In the genomic region with DNA sequence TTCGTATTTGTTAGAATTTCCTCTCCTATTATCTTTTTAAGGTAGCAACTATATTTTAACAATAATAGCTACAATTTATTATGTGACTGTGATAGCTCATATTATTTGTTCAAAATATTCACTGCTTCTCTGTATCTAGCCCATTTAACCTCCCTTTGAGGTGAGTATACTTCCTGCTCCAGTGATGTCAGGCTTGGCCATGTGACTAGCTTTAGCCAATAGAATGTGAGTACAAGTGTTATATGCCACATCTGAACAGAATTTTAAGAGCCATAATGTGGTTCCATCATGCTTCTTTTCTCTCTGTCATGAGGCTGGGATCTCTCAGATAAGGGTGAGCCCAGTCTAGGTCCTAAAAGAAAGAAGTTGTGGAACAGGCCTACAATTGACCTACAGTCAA, we compare ENCODE assay signal across 24 cellular contexts.
"Had no signal": no experiment of that assay in that cellular context is flagged by ENCODE, and none has a peak within 500 bp of the region (broad histone marks: within the 10 kb centered on the region; RNA-seq: fewer than 3 reads in every experiment).

No MANE protein-coding gene starts in this region.

- H3K9me3 ChIP-seq: prostate gland, spleen, testis, tibial nerve had no signal

- H3K9ac ChIP-seq: parathyroid adenoma had no signal

- H2AFZ ChIP-seq: hepatocyte, parathyroid adenoma had no signal

- H3K27ac ChIP-seq: coronary artery, hepatocyte, parathyroid adenoma, prostate gland, spleen, testis, tibial nerve had no signal

- ATAC-seq: left colon; left ventricle myocardium superior; natural killer cell treated with Interleukin-12 subunit alpha and Interleukin-12 subunit beta and Interleukin-15 and Interleukin-18, amount 100 ng/mL, for 72 hours; sciatic nerve; stimulated activated memory B cell treated with anti-CD40 and anti-IgM and Interleukin-4, amounts not matched to agents 10 μg/mL and 1 μg/mL and 100 μg/mL, for 72 hours; stimulated activated naive CD8-positive, alpha-beta T cell treated with anti-CD3 and anti-CD28 coated beads, Interleukin-15, amount 100 ng/mL, for 72 hours had no signal

- H3K27me3 ChIP-seq: hepatocyte, spleen, testis, tibial nerve had no signal

- H3K4me3 ChIP-seq: coronary artery, hepatocyte, prostate gland, spleen, testis, tibial nerve had no signal

- H3K79me2 ChIP-seq: hepatocyte, parathyroid adenoma had no signal

- DNase-seq: effector CD4-positive, alpha-beta T cell; endodermal cell; foreskin melanocyte; head of caudate nucleus; left colon; left ventricle myocardium superior; mesenchymal stem cell; midbrain; occipital lobe; spleen; stimulated activated CD4-positive, alpha-beta T cell treated with anti-CD3 and anti-CD28 coated beads, Interleukin-15, amount 100 ng/mL, for 24 hours; stimulated activated CD4-positive, alpha-beta T cell treated with anti-CD3 and anti-CD28 coated beads, Interleukin-1b, Interleukin-23, amount 100 ng/mL, for 48 hours; stimulated activated CD4-positive, alpha-beta T cell treated with anti-CD3 and anti-CD28 coated beads, Interleukin-4, amount 100 ng/mL, for 24 hours; stimulated activated naive CD8-positive, alpha-beta T cell treated with anti-CD3 and anti-CD28 coated beads, Interleukin-15, amount 100 ng/mL, for 72 hours; testis had no signal

- H3K4me2 ChIP-seq: hepatocyte had no signal

- FAIRE-seq: endothelial cell of umbilical vein had no signal

- H3K4me1 ChIP-seq: parathyroid adenoma, prostate gland, spleen, testis had no signal

- H3K36me3 ChIP-seq: prostate gland, spleen, tibial nerve had no signal
